9 cellular contexts compared by ENCODE assay signal in the genomic region with DNA sequence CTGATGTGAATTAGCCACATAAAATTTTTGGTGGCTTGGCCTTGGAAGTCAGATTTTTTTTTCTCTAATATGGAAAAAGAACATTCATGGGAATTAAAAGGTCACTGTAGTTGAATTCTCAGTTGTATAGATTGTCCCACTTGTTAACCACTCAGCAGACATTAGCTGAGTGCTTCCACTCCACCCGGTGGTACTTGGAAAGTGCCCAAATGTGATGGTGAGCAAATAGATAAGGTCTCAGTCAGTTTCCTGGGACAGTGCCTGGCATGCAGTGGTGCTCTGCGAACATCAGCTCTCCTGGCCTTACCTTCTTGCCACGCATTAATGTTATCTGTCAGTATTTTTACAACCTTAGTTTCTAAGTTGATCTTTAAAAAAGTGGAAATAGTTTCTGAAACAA. TPM values are rescaled to one million over a fixed set of nuclear protein-coding genes. Genes with fewer than 3 reads are reported as not detected.
A peak's percentile ranks its signal among the peaks of the same experiment; 100 is the strongest.
DNase-seq lines count a peak whose midpoint lies in the region; ATAC-seq and TF ChIP-seq lines count a peak whose summit lies in the region.
"Had no signal": no experiment of that assay in that cellular context is flagged by ENCODE, and none has a peak within 500 bp of the region (broad histone marks: within the 10 kb centered on the region; RNA-seq: fewer than 3 reads in every experiment).

No MANE protein-coding gene starts in this region.

- H3K27ac Mint-ChIP-seq in activated T-cell treated with anti-CD3 and anti-CD28 coated beads, Interleukin-2, amount 50 U/mL, for 72 hours = peak overlapping the region; percentile 84

- peak overlapping the region; percentile 93 for H3K9ac ChIP-seq in iPS-15b (ENCODE audit: low read depth, low read length)

- H3K4me3 ChIP-seq in WI38 (ENCODE audit: low read depth, low read length) = peak overlapping the region; percentile 97
- H3K4me3 ChIP-seq in iPS-15b (ENCODE audit: low read depth, low read length) = peak overlapping the region; percentile 96
- H3K4me3 ChIP-seq in tibial nerve = peak overlapping the region in 3 of 4 donors; percentile 91 to 93 (median 93)

- no peaks in the 10 kb centered on the region for H3K9me3 Mint-ChIP-seq in activated T-cell treated with anti-CD3 and anti-CD28 coated beads, Interleukin-2, amount 50 U/mL, for 72 hours

- H3K9me3 ChIP-seq in iPS-15b (ENCODE audit: control insufficient read depth, insufficient read depth, low read length) (no peaks in the 10 kb centered on the region), tibial nerve (no peaks in the 10 kb centered on the region)

- TF ChIP-seq EP300 in tibial nerve (IDR thresholded peaks at IDR 0.05) = no peak

- no peaks in the 10 kb centered on the region for H3K4me1 ChIP-seq in iPS-15b (ENCODE audit: control insufficient read depth, insufficient read depth, low read length)
- H3K4me1 ChIP-seq in tibial nerve = peaks cover 4 to 86% (median 36%) of the 10 kb centered on the region in 4 donors

- DNase-seq in activated T-cell treated with anti-CD3 and anti-CD28 coated beads, Interleukin-2, amount 50 U/mL, for 72 hours = no peak
- DNase-seq in activated T-cell treated with anti-CD3 and anti-CD28 coated beads, Interleukin-2, amount 50 U/mL, for 48 hours = no peak
- DNase-seq in tibial nerve (ENCODE audit: low spot score in 2 of 2) (no peak), AG20443 (ENCODE audit: low spot score) (no peak)
- DNase-seq in activated CD4-positive, alpha-beta T cell treated with anti-CD3 and anti-CD28 coated beads for 4 hours = no peak
- DNase-seq: NCI-H1417 treated with DMSO at 0.1 percent for 48 hours had no signal

- no peak overlapping the region for H3K27ac ChIP-seq in tibial nerve

- no peak for TF ChIP-seq CTCF in WI38 (IDR thresholded peaks at IDR 0.05; ENCODE audit: low read depth, low read length)
- no peak for TF ChIP-seq CTCF in tibial nerve (IDR thresholded peaks at IDR 0.05)

- no peak for TF ChIP-seq POLR2A in tibial nerve (IDR thresholded peaks at IDR 0.05)

- 54 to 57% methylated on average over 3 of the region's 3 CpGs for WGBS in tibial nerve, 2 donors

- no peak overlapping the region for H3K4me3 Mint-ChIP-seq in activated T-cell treated with anti-CD3 and anti-CD28 coated beads, Interleukin-2, amount 50 U/mL, for 72 hours

- peaks cover 4 to 15% of the 10 kb centered on the region in 2 donors for H3K36me3 Mint-ChIP-seq in activated T-cell treated with anti-CD3 and anti-CD28 coated beads, Interleukin-2, amount 50 U/mL, for 72 hours (ENCODE audit: insufficient read depth in 2 of 2)

- H3K27me3 ChIP-seq in iPS-15b (ENCODE audit: control insufficient read depth, insufficient read depth, low read length) = no peaks in the 10 kb centered on the region
- H3K27me3 ChIP-seq in tibial nerve = no peaks in the 10 kb centered on the region

- H3K36me3 ChIP-seq in iPS-15b (ENCODE audit: control insufficient read depth, insufficient read depth, low read length) = no peaks in the 10 kb centered on the region
- H3K36me3 ChIP-seq in tibial nerve = peaks cover 0 to 6% (median 0%) of the 10 kb centered on the region in 3 donors

- no peak for ATAC-seq in activated T-cell treated with anti-CD3 and anti-CD28 coated beads, Interleukin-2, amount 50 U/mL, for 72 hours (replicated peaks in 1 of 2)
- no peak for ATAC-seq in GM18861 (IDR thresholded peaks at IDR 0.05; ENCODE audit: unreplicated experiment)

- no peaks in the 10 kb centered on the region for H3K27me3 Mint-ChIP-seq in activated T-cell treated with anti-CD3 and anti-CD28 coated beads, Interleukin-2, amount 50 U/mL, for 72 hours (ENCODE audit: low read depth)

- H3K4me1 Mint-ChIP-seq in activated T-cell treated with anti-CD3 and anti-CD28 coated beads, Interleukin-2, amount 50 U/mL, for 72 hours (ENCODE audit: low read depth) = peaks cover 60% of the 10 kb centered on the region

RNA-seq across cellular contexts. Expression of a gene that starts 1.4 kb away (rescaled TPM):
- 100 to 1,000 TPM; 241 to 287 TPM for total RNA-seq in activated T-cell treated with anti-CD3 and anti-CD28 coated beads, Interleukin-2, amount 50 U/mL, for 72 hours
- 100 to 1,000 TPM; 138 to 224 (median 171) TPM for total RNA-seq in tibial nerve

RNA-seq across cellular contexts. Expression of a gene that starts 1.6 kb away (rescaled TPM):
- total RNA-seq in activated T-cell treated with anti-CD3 and anti-CD28 coated beads, Interleukin-2, amount 50 U/mL, for 72 hours = 10 to 100 TPM; 16.3 to 16.7 TPM
- total RNA-seq in tibial nerve = 1 to 10 TPM; 6.9 to 9.2 (median 7.7) TPM

RNA-seq across cellular contexts. Expression of a gene that starts 28.9 kb away (rescaled TPM):
- 10 to 100 TPM; 16.5 to 19.3 TPM for total RNA-seq in activated T-cell treated with anti-CD3 and anti-CD28 coated beads, Interleukin-2, amount 50 U/mL, for 72 hours
- total RNA-seq in tibial nerve = 10 to 100 TPM; 11.7 to 12.6 (median 12.4) TPM
